ENCODE assay signal across 8 cellular contexts in the genomic region with DNA sequence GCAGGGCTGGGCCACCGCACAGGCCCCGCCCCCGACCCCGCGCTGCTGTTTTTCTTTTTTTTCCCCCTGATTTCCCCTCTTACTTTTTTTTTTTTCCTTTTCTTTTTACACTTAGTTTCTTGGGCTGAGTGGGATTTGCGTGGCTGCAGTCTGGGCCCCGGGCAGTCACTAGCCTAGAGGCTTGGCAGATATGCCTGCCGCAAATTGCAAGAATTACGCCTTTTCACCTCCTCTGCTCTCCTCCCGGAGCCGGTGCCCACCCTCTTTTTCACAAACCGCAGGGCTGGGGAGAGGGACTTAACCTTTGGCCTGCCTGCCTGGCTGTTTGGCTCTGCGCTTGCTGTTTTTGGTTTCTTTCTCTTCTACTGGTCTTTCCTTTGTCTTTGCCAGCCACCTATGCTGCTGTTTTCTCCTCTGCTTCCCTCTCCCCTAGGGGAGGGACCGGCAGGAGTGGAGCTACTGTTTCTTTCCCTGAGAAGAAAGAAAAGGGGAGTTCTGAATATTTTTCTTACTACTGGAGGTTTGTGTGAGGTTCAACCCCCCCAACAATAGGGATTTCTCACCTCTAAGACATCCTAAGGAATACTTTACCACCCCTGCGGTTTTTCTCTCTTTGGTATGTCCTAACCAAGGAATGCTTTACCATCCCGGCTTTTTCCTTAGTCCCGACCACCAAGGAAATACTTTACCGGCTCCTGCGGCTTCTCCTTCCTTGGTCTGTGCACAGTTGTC. TPM values are rescaled to one million over a fixed set of nuclear protein-coding genes. Genes with fewer than 3 reads are reported as not detected.
DNase-seq lines count a peak whose midpoint lies in the region; ATAC-seq, FAIRE-seq and TF ChIP-seq lines count a peak whose summit lies in the region.

No MANE protein-coding gene starts in this region.

- peak; percentile 9 for FAIRE-seq in astrocyte (lab: Jason Lieb, UNC)

- intact Hi-C loops in A673 (cut with micrococcal nuclease; ENCODE audit: unreplicated experiment): no loop called here

- H3K27me3 ChIP-seq in A673 (replicated peaks; ENCODE audit: insufficient read depth, low read depth, low read length, poor library complexity) (no peaks in the 10 kb centered on the region), astrocyte (ENCODE audit: insufficient read depth, low read length) (no peaks in the 10 kb centered on the region), iPS-15b (ENCODE audit: control insufficient read depth, insufficient read depth, low read length) (no peaks in the 10 kb centered on the region)

- H3K9me3 ChIP-seq in A673 (ENCODE audit: low read depth, low read length, poor library complexity, severe bottlenecking) (no peaks in the 10 kb centered on the region), astrocyte (ENCODE audit: insufficient read depth, low read depth, low read length) (peaks cover 3% of the 10 kb centered on the region), iPS-15b (ENCODE audit: control insufficient read depth, insufficient read depth, low read length) (no peaks in the 10 kb centered on the region)

- POLR2A ChIA-PET in A673 (lab: Charles Lee; ENCODE audit: low non-redundant PET): no interaction called here

- ATAC-seq in HG03439 (IDR thresholded peaks at IDR 0.05; ENCODE audit: unreplicated experiment): no peak

- no peaks in the 10 kb centered on the region for H3K9me3 Mint-ChIP-seq in astrocyte (ENCODE audit: unreplicated experiment)

- CTCF ChIA-PET in A673 (lab: Charles Lee): interaction anchor here (0.6 kb wide), 1 partner anchor 22 kb away, joined by 3 read pairs; no protein-coding TSS in a partner anchor

- H3K79me2 ChIP-seq in astrocyte (ENCODE audit: insufficient read depth, low read length): peaks cover 27% of the 10 kb centered on the region

- H3K4me3 ChIP-seq in A673 (ENCODE audit: low read depth, low read length, poor library complexity, severe bottlenecking): peak overlapping the region; percentile 53
- peak overlapping the region; percentile 96 for H3K4me3 ChIP-seq in astrocyte (ENCODE audit: insufficient read depth, low read depth, low read length)
- peak overlapping the region; percentile 73 for H3K4me3 ChIP-seq in iPS-15b (ENCODE audit: low read depth, low read length)
- H3K4me3 ChIP-seq in skeletal muscle cell (ENCODE audit: low read depth, low read length): peak overlapping the region; percentile 65

- H3K4me1 Mint-ChIP-seq in astrocyte (ENCODE audit: low read depth, unreplicated experiment): peaks cover 33% of the 10 kb centered on the region

- peak overlapping the region; percentile 81 for H2AFZ ChIP-seq in astrocyte (ENCODE audit: low read depth, low read length)

- H3K4me1 ChIP-seq in A673 (ENCODE audit: insufficient read depth, low read length, poor library complexity, severe bottlenecking): peaks cover 7% of the 10 kb centered on the region
- peaks cover 11% of the 10 kb centered on the region for H3K4me1 ChIP-seq in astrocyte (ENCODE audit: insufficient read depth, low read length)
- H3K4me1 ChIP-seq in iPS-15b (ENCODE audit: control insufficient read depth, insufficient read depth, low read length): peaks cover 26% of the 10 kb centered on the region

- BruUV-seq in A673 (replicated peaks; lab: Mats Ljungman, UMichigan): no TSS peak

- H3K4me3 Mint-ChIP-seq in astrocyte (ENCODE audit: unreplicated experiment): peak overlapping the region; percentile 91

- H3K4me2 ChIP-seq in astrocyte (ENCODE audit: low read length): peak overlapping the region; percentile 99

- H3K36me3 Mint-ChIP-seq in astrocyte (ENCODE audit: low read depth, unreplicated experiment): peaks cover 25% of the 10 kb centered on the region

- DNase-seq in A673 (ENCODE audit: low spot score) (peak; percentile 40), HS-27A (ENCODE audit: low read depth) (peak; percentile 69), astrocyte (ENCODE audit: low read depth) (peak; percentile 99), skeletal muscle cell (ENCODE audit: low read depth) (peak; percentile 56), NCI-H1048 (lab: John Stamatoyannopoulos, UW) (no peak)
- DNase-seq in effector CD8-positive, alpha-beta T cell (lab: John Stamatoyannopoulos, UW): no peak

- H3K9ac ChIP-seq in astrocyte (ENCODE audit: low read length) (peak overlapping the region; percentile 97), iPS-15b (ENCODE audit: low read depth, low read length) (peak overlapping the region; percentile 89)

- peak overlapping the region; percentile 99 for H3K27ac Mint-ChIP-seq in astrocyte (ENCODE audit: unreplicated experiment)

- TF ChIP-seq CTCF in A673 (conservative IDR thresholded peaks at IDR 0.05; ENCODE audit: low read depth, low read length) (no peak), astrocyte (IDR thresholded peaks at IDR 0.05; ENCODE audit: insufficient read depth, low read depth, low read length) (no peak)

- no peaks in the 10 kb centered on the region for H3K27me3 Mint-ChIP-seq in astrocyte (ENCODE audit: low read depth, unreplicated experiment)

- no peaks in the 10 kb centered on the region for H4K20me1 ChIP-seq in astrocyte (ENCODE audit: insufficient read depth, low read length)

- H3K27ac ChIP-seq in A673 (ENCODE audit: low read depth, low read length, poor library complexity, severe bottlenecking): peak overlapping the region; percentile 75
- peak overlapping the region; percentile 94 for H3K27ac ChIP-seq in astrocyte (ENCODE audit: low read depth, low read length)

- H3K36me3 ChIP-seq in A673 (ENCODE audit: insufficient read depth, low read length, poor library complexity, severe bottlenecking): peaks cover 10% of the 10 kb centered on the region
- peaks cover 14% of the 10 kb centered on the region for H3K36me3 ChIP-seq in astrocyte (ENCODE audit: insufficient read depth, low read length)
- peaks cover 8% of the 10 kb centered on the region for H3K36me3 ChIP-seq in iPS-15b (ENCODE audit: control insufficient read depth, insufficient read depth, low read length)

RNA-seq across cellular contexts. Expression of gene ZNF552, which starts 11.0 kb away (rescaled TPM):
- 5.4 and 10.6 TPM in 2 replicates for total RNA-seq in A673 (2021)
- 7.2 and 9.6 TPM in 2 replicates for total RNA-seq in astrocyte

RNA-seq across cellular contexts. Expression of gene ZNF587B, which starts 26.3 kb away (rescaled TPM):
- total RNA-seq in A673 (2021): 17.3 and 20.0 TPM in 2 replicates
- total RNA-seq in astrocyte: 15.2 and 17.9 TPM in 2 replicates

RNA-seq across cellular contexts. Expression of gene ZNF586, which starts 34.3 kb away (rescaled TPM):
- total RNA-seq in A673 (2021) (18.2 and 19.5 TPM in 2 replicates), astrocyte (8.8 and 11.5 TPM in 2 replicates)

RNA-seq across cellular contexts. Expression of gene ZNF587, which starts 45.9 kb away (rescaled TPM):
- total RNA-seq in A673 (2021) (40.5 and 43.2 TPM in 2 replicates), astrocyte (36.7 and 37.4 TPM in 2 replicates)

RNA-seq across cellular contexts. Expression of gene ZNF776, which starts 57.1 kb away (rescaled TPM):
- total RNA-seq in A673 (2021) (10.3 and 15.8 TPM in 2 replicates), astrocyte (17.4 and 17.5 TPM in 2 replicates)

Comparison
In these comparisons a context has a peak if more than half of its experiments do, and no peak if none do; other contexts are left out.
1. DNase-seq: peak in A673 (single experiment), HS-27A (single experiment), astrocyte (single experiment) and skeletal muscle cell (single experiment); none in NCI-H1048 (single experiment) and effector CD8-positive, alpha-beta T cell (single experiment).
2. Peak in every context shown above with its lines, with median percentiles within 50 percentile points of each other: H3K4me3 ChIP-seq.